1 cellular context compared by ENCODE assay signal in genomic region chr22:24161909-24162308, GRCh38.
TF ChIP-seq lines count a peak whose summit lies in the region.

No MANE protein-coding gene starts in this region.

TF ChIP-seq in WTC11, 78 proteins besides CTCF, POLR2A, EP300 and RAD21 (continued from another document):
- TF ChIP-seq GTF2I (CRISPR knock-in tag; conservative IDR thresholded peaks at IDR 0.05) (no peak), ZBTB21 (CRISPR knock-in tag; IDR thresholded peaks at IDR 0.05; ENCODE audit: borderline replicate concordance) (no peak), JUN (CRISPR knock-in tag; IDR thresholded peaks at IDR 0.05) (no peak), HMGXB4 (CRISPR knock-in tag; IDR thresholded peaks at IDR 0.05) (no peak), OVOL2 (CRISPR knock-in tag; IDR thresholded peaks at IDR 0.05; ENCODE audit: borderline replicate concordance) (no peak), TCF7 (CRISPR knock-in tag; IDR thresholded peaks at IDR 0.05; ENCODE audit: low read depth) (no peak), ESRRA (CRISPR knock-in tag; IDR thresholded peaks at IDR 0.05; ENCODE audit: borderline replicate concordance) (no peak), TEAD4 (CRISPR knock-in tag; IDR thresholded peaks at IDR 0.05) (no peak), ZNF671 (CRISPR knock-in tag; IDR thresholded peaks at IDR 0.05) (no peak)
